In the genomic region with DNA sequence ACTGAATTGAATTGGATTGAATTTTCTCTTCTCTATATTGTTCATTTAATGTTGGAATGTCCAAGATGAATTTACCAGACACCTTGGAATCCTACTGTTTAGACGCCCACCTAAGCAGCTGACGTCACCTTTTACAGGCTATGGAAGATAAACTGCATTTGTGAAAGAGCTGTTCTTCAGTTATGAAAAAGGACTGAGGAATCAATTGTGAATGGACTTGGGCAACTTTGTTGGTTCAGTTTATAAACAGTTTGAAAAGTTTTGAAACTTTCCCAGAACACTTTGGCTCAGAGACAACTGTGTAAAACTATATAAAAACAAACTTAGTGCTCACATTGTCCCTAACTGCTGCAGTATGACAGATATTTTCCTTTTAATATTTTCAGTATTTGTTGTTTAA, we compare ENCODE assay signal across 23 cellular contexts.
A peak's percentile ranks its signal among the peaks of the same experiment; 100 is the strongest.
DNase-seq lines count a peak whose midpoint lies in the region; ATAC-seq and TF ChIP-seq lines count a peak whose summit lies in the region.
"Had no signal": no experiment of that assay in that cellular context is flagged by ENCODE, and none has a peak within 500 bp of the region (broad histone marks: within the 10 kb centered on the region; RNA-seq: fewer than 3 reads in every experiment).

No MANE protein-coding gene starts in this region.

- H2AFZ ChIP-seq in fibroblast of lung (ENCODE audit: low read length), result no peak overlapping the region
- H2AFZ ChIP-seq: GM23338 had no signal

- ATAC-seq in left cardiac atrium, result peak in 1 of 2 donors; percentile 47
- peak; percentile 41 for ATAC-seq in sciatic nerve
- no peak for ATAC-seq in effector memory CD8-positive, alpha-beta T cell (replicated peaks)
- ATAC-seq: GM23338 had no signal

- no peak overlapping the region for H3K4me3 ChIP-seq in fibroblast of lung (replicated peaks in 1 of 4; ENCODE audit: control extremely low read depth in 1 of 4, insufficient read depth in 1 of 4, low read depth in 3 of 4, low read length in 4 of 4)
- H3K4me3 ChIP-seq: GM23338, MG63, Peyer's patch had no signal

- H3K4me1 Mint-ChIP-seq in effector memory CD8-positive, alpha-beta T cell (ENCODE audit: low read depth in 2 of 2), result no peaks in the 10 kb centered on the region
- H3K4me1 Mint-ChIP-seq: GM23338 had no signal

- H3K27me3 Mint-ChIP-seq in effector memory CD8-positive, alpha-beta T cell, result no peaks in the 10 kb centered on the region
- H3K27me3 Mint-ChIP-seq: CD4-positive, alpha-beta T cell had no signal

- TF ChIP-seq CTCF in fibroblast of lung (conservative IDR thresholded peaks at IDR 0.05 in 1 of 2, IDR thresholded peaks at IDR 0.05 in 1 of 2; ENCODE audit: low read depth in 1 of 2, low read length in 2 of 2), result no peak

- H3K27me3 ChIP-seq in fibroblast of lung (ENCODE audit: control insufficient read depth, insufficient read depth, low read length), result no peaks in the 10 kb centered on the region
- H3K27me3 ChIP-seq: BE2C, MG63, Peyer's patch had no signal

- H3K79me2 ChIP-seq in fibroblast of lung (ENCODE audit: control insufficient read depth, insufficient read depth, low read length), result no peaks in the 10 kb centered on the region

- DNase-seq in amniotic epithelial cell (ENCODE audit: low read depth) (peak; percentile 51), fibroblast of lung (ENCODE audit: low read depth in 2 of 2) (peak; percentile 5 to 81), left cardiac atrium (peak; percentile 22), sciatic nerve (ENCODE audit: low spot score) (no peak), NCI-H1092 treated with DMSO at 0.1 percent for 48 hours (lab: John Stamatoyannopoulos, UW) (no peak), caudate nucleus (lab: John Stamatoyannopoulos, UW) (no peak)
- DNase-seq in effector memory CD8-positive, alpha-beta T cell, result no peak
- DNase-seq: BE2C; Caco-2; CD4-positive, alpha-beta T cell; DMS153; GF-D8; HCEC 1CT; Kasumi-1; MG63; NCI-H1092; NCI-H146; NCI-H2029 treated with DMSO at 0.1 percent for 48 hours; NCI-H2171; NCI-H446 treated with DMSO at 0.1 percent for 48 hours; NCI-H69; Peyer's patch had no signal

- no peaks in the 10 kb centered on the region for H3K9me3 Mint-ChIP-seq in effector memory CD8-positive, alpha-beta T cell
- H3K9me3 Mint-ChIP-seq: GM23338 had no signal

- H3K27ac ChIP-seq in fibroblast of lung (ENCODE audit: insufficient read depth, low read length), result no peak overlapping the region
- H3K27ac ChIP-seq in caudate nucleus (ENCODE audit: low read depth, low read length), result no peak overlapping the region

- H3K36me3 Mint-ChIP-seq in effector memory CD8-positive, alpha-beta T cell (ENCODE audit: insufficient read depth), result no peaks in the 10 kb centered on the region

- no peak overlapping the region for H3K27ac Mint-ChIP-seq in effector memory CD8-positive, alpha-beta T cell
- H3K27ac Mint-ChIP-seq: CD4-positive, alpha-beta T cell; GM23338 had no signal

- intact Hi-C loops in left cardiac atrium (cut with DNase I) (no loop called here), sciatic nerve (cut with DNase I) (no loop called here)

- no peaks in the 10 kb centered on the region for H3K36me3 ChIP-seq in fibroblast of lung (ENCODE audit: control insufficient read depth, insufficient read depth, low read length)
- H3K36me3 ChIP-seq: BE2C, MG63, Peyer's patch had no signal

- H3K4me1 ChIP-seq in fibroblast of lung (ENCODE audit: control insufficient read depth, extremely low read depth, insufficient read depth, low read length), result no peaks in the 10 kb centered on the region
- H3K4me1 ChIP-seq: BE2C, Caco-2, Peyer's patch had no signal

- H3K9ac ChIP-seq in fibroblast of lung (ENCODE audit: insufficient read depth, low read length), result no peak overlapping the region

- no peaks in the 10 kb centered on the region for H4K20me1 ChIP-seq in fibroblast of lung (ENCODE audit: control insufficient read depth, extremely low read depth, insufficient read depth, low read length)

- no peak overlapping the region for H3K4me2 ChIP-seq in fibroblast of lung (ENCODE audit: extremely low read depth, insufficient read depth, low read length)
- H3K4me2 ChIP-seq: GM23338 had no signal

- H3K4me3 Mint-ChIP-seq in effector memory CD8-positive, alpha-beta T cell, result no peak overlapping the region
- H3K4me3 Mint-ChIP-seq: CD4-positive, alpha-beta T cell; GM23338 had no signal

- no peaks in the 10 kb centered on the region for H3K9me3 ChIP-seq in fibroblast of lung (ENCODE audit: control insufficient read depth, insufficient read depth, low read depth, low read length)
- H3K9me3 ChIP-seq: BE2C, Caco-2, MG63, Peyer's patch had no signal

Comparison
In these comparisons a context has a peak if more than half of its experiments do, and no peak if none do; other contexts are left out.
1. DNase-seq: peak in amniotic epithelial cell (single experiment), fibroblast of lung (2 of 2) and left cardiac atrium (single experiment); none in sciatic nerve (single experiment), NCI-H1092 treated with DMSO at 0.1 percent for 48 hours (single experiment), caudate nucleus (0 of 61) and effector memory CD8-positive, alpha-beta T cell (0 of 3).